Comparison of ENCODE assay signal across 9 cellular contexts in the genomic region with DNA sequence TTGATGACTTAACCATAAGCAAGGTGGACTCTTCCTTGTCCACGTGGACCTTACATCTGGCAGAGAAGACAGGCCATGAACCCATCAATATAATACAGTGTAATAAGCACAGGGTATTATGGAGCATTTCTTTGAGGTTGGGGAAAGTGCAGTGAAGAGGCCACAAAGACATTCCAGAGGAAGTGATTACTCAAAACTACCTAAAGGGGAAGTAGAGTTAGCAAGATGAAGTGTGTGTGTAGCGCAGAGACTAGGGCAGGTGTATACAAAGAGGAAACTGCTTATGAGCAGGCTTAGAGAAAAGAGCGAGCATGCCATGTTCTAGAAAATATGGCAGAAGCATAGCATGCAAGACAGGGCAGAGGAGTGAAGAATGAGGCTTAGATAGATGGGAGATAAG. TPM values are rescaled to one million over a fixed set of nuclear protein-coding genes. Genes with fewer than 3 reads are reported as not detected.
DNase-seq lines count a peak whose midpoint lies in the region; ATAC-seq, FAIRE-seq and TF ChIP-seq lines count a peak whose summit lies in the region.
"Had no signal": no experiment of that assay in that cellular context is flagged by ENCODE, and none has a peak within 500 bp of the region (broad histone marks: within the 10 kb centered on the region; RNA-seq: fewer than 3 reads in every experiment).

No MANE protein-coding gene starts in this region.

- H3K79me2 ChIP-seq in PC-9 (ENCODE audit: low read depth): no peaks in the 10 kb centered on the region

- BruUV-seq in PC-9 (replicated peaks; lab: Mats Ljungman, UMichigan): no TSS peak

- peak; percentile 99 for ATAC-seq in HG03139 (IDR thresholded peaks at IDR 0.05; ENCODE audit: unreplicated experiment)
- ATAC-seq in T-helper 17 cell: peak; percentile 65

- H2BK12ac ChIP-seq in mesenchymal stem cell (ENCODE audit: low read length in 2 of 2): no peak overlapping the region

- H3K79me1 ChIP-seq in mesenchymal stem cell (replicated peaks; ENCODE audit: low read length, poor library complexity, severe bottlenecking): no peaks in the 10 kb centered on the region

- H3K27ac ChIP-seq in PC-9: no peak overlapping the region
- no peak overlapping the region for H3K27ac ChIP-seq in tibial artery
- H3K27ac ChIP-seq in mesenchymal stem cell (ENCODE audit: low read length, poor library complexity, severe bottlenecking): no peak overlapping the region
- H3K27ac ChIP-seq: dorsolateral prefrontal cortex had no signal

- H3K23ac ChIP-seq in mesenchymal stem cell (ENCODE audit: low read length in 2 of 2): no peak overlapping the region

- H2AFZ ChIP-seq in PC-9 (no peak overlapping the region), mesenchymal stem cell (ENCODE audit: low read depth, low read length) (no peak overlapping the region)

- no peak overlapping the region for H3K4me2 ChIP-seq in PC-9
- no peak overlapping the region for H3K4me2 ChIP-seq in mesenchymal stem cell (ENCODE audit: low read length, poor library complexity, severe bottlenecking)

- H3K9me3 ChIP-seq in T-helper 17 cell (ENCODE audit: control insufficient read depth, low read length, poor library complexity, severe bottlenecking): no peaks in the 10 kb centered on the region
- no peaks in the 10 kb centered on the region for H3K9me3 ChIP-seq in PC-9 (ENCODE audit: insufficient read depth, low read depth)
- no peaks in the 10 kb centered on the region for H3K9me3 ChIP-seq in tibial artery
- H3K9me3 ChIP-seq in mesenchymal stem cell (ENCODE audit: control insufficient read depth, low read length): no peaks in the 10 kb centered on the region

- H3K14ac ChIP-seq in mesenchymal stem cell (ENCODE audit: low read length in 2 of 2): no peak overlapping the region

- intact Hi-C loops in PC-9 (cut with micrococcal nuclease; ENCODE audit: unreplicated experiment) (no loop called here), tibial artery (cut with DNase I; ENCODE audit: low total_unique reads) (no loop called here)

- TF ChIP-seq CTCF in GM20000 (IDR thresholded peaks at IDR 0.05; ENCODE audit: extremely low read depth, missing control alignments) (no peak), PC-9 (conservative IDR thresholded peaks at IDR 0.05) (no peak), tibial artery (IDR thresholded peaks at IDR 0.05) (no peak)

- no peak overlapping the region for H3K18ac ChIP-seq in mesenchymal stem cell (ENCODE audit: low read depth in 1 of 2, low read length in 2 of 2)

- no peak overlapping the region for H4K91ac ChIP-seq in mesenchymal stem cell (ENCODE audit: low read length)

- no peak overlapping the region for H3K4me3 Mint-ChIP-seq in T-helper 17 cell

- no peak overlapping the region for H2BK5ac ChIP-seq in mesenchymal stem cell (ENCODE audit: low read depth, low read length, poor library complexity, severe bottlenecking)

- H3K4me1 ChIP-seq in PC-9 (replicated peaks; ENCODE audit: insufficient read depth) (no peaks in the 10 kb centered on the region), tibial artery (no peaks in the 10 kb centered on the region), mesenchymal stem cell (ENCODE audit: control insufficient read depth, insufficient read depth, low read depth, low read length) (no peaks in the 10 kb centered on the region)

- H3K36me3 ChIP-seq in PC-9 (ENCODE audit: low read depth): no peaks in the 10 kb centered on the region
- no peaks in the 10 kb centered on the region for H3K36me3 ChIP-seq in tibial artery
- no peaks in the 10 kb centered on the region for H3K36me3 ChIP-seq in mesenchymal stem cell (ENCODE audit: control insufficient read depth in 1 of 2, insufficient read depth in 2 of 2, low read depth in 1 of 2, low read length in 2 of 2)

- no peak overlapping the region for H2BK15ac ChIP-seq in mesenchymal stem cell (ENCODE audit: low read depth, poor library complexity, severe bottlenecking)

- H3K9ac ChIP-seq in mesenchymal stem cell (ENCODE audit: low read length): no peak overlapping the region

- no peak overlapping the region for H3K27ac Mint-ChIP-seq in T-helper 17 cell

- no peaks in the 10 kb centered on the region for H3K36me3 Mint-ChIP-seq in T-helper 17 cell (ENCODE audit: low read depth)

- H2AK5ac ChIP-seq in mesenchymal stem cell (ENCODE audit: low read length, severe bottlenecking): no peak overlapping the region

- no peak overlapping the region for H2BK120ac ChIP-seq in mesenchymal stem cell (ENCODE audit: low read depth, low read length)

- peaks cover 5% of the 10 kb centered on the region for H3K4me1 Mint-ChIP-seq in T-helper 17 cell

- CTCF ChIA-PET in PC-9 (lab: Charles Lee): no interaction called here

- H3F3A ChIP-seq in PC-9 (ENCODE audit: insufficient read depth, low read depth): no peaks in the 10 kb centered on the region

- WGBS in mesenchymal stem cell: 97% methylated on average over 3 of the region's 3 CpGs

- H3K9me2 ChIP-seq in PC-9 (ENCODE audit: insufficient read depth): no peaks in the 10 kb centered on the region

- H3K27me3 ChIP-seq in PC-9 (ENCODE audit: insufficient read depth, low read depth) (no peaks in the 10 kb centered on the region), tibial artery (no peaks in the 10 kb centered on the region), mesenchymal stem cell (ENCODE audit: control insufficient read depth in 1 of 2, insufficient read depth in 1 of 2, low read length in 2 of 2) (no peaks in the 10 kb centered on the region)
- H3K27me3 ChIP-seq: dorsolateral prefrontal cortex had no signal

- DNase-seq in GM12892 (ENCODE audit: insufficient read length): peak; percentile 14
- DNase-seq in GM20000 (ENCODE audit: low spot score): peak; percentile 31
- DNase-seq in T-helper 17 cell: no peak
- DNase-seq in NCI-H446 treated with DMSO at 0.1 percent for 48 hours (lab: John Stamatoyannopoulos, UW): no peak
- DNase-seq in PC-9: no peak
- DNase-seq in tibial artery: no peak
- no peak for DNase-seq in mesenchymal stem cell
- DNase-seq: dorsolateral prefrontal cortex had no signal

- H3K4me3 ChIP-seq in PC-9 (no peak overlapping the region), tibial artery (no peak overlapping the region), mesenchymal stem cell (ENCODE audit: insufficient read depth in 1 of 2, low read depth in 1 of 2, low read length in 2 of 2) (no peak overlapping the region)
- H3K4me3 ChIP-seq: dorsolateral prefrontal cortex had no signal

- no peak overlapping the region for H4K8ac ChIP-seq in mesenchymal stem cell (ENCODE audit: low read length)

- POLR2A ChIA-PET in PC-9 (lab: Charles Lee; ENCODE audit: unreplicated experiment): no interaction called here

- no peak for TF ChIP-seq POLR2A in GM12892 (IDR thresholded peaks at IDR 0.05; ENCODE audit: low read depth, low read length)

- peaks cover 39% of the 10 kb centered on the region for H3K27me3 Mint-ChIP-seq in T-helper 17 cell

- no peaks in the 10 kb centered on the region for H4K20me1 ChIP-seq in PC-9 (ENCODE audit: insufficient read depth)

- peak; percentile 90 for FAIRE-seq in GM12892 (lab: Jason Lieb, UNC)

- no peak overlapping the region for H3K4ac ChIP-seq in mesenchymal stem cell (ENCODE audit: low read depth in 1 of 2, low read length in 2 of 2)

RNA-seq across cellular contexts. Expression of a gene that starts 17.9 kb away (rescaled TPM):
- polyA plus RNA-seq in GM12892 (2012; ENCODE audit: missing spikeins): not detected
- total RNA-seq in T-helper 17 cell (not detected), PC-9 (2021) (0.28 TPM in 1 of 2 replicates, not detected in the other)
- polyA plus RNA-seq in mesenchymal stem cell (2013, experiment 1 of 2): 0.04 TPM
- polyA plus RNA-seq in mesenchymal stem cell (2013, experiment 2 of 2): 0.15 TPM

Comparison
In these comparisons a context has a peak if more than half of its experiments do, and no peak if none do; other contexts are left out.
1. DNase-seq: peak in GM12892 (single experiment) and GM20000 (single experiment); none in T-helper 17 cell (0 of 3), NCI-H446 treated with DMSO at 0.1 percent for 48 hours (single experiment), PC-9 (0 of 2), tibial artery (0 of 2) and mesenchymal stem cell (single experiment).